In genomic region chr18:79393626-79394401, GRCh38 we compare ENCODE assay signal across 8 cellular contexts. TPM values are rescaled to one million over a fixed set of nuclear protein-coding genes. Genes with fewer than 3 reads are reported as not detected.
A peak's percentile ranks its signal among the peaks of the same experiment; 100 is the strongest.
DNase-seq lines count a peak whose midpoint lies in the region; ATAC-seq and TF ChIP-seq lines count a peak whose summit lies in the region.

No MANE protein-coding gene starts in this region.

- peak overlapping the region; percentile 88 for H3K4me2 ChIP-seq in DND-41 (ENCODE audit: insufficient read depth, low read length)

- H3K36me3 ChIP-seq in DND-41 (ENCODE audit: insufficient read depth, low read length): no peaks in the 10 kb centered on the region
- no peaks in the 10 kb centered on the region for H3K36me3 ChIP-seq in RWPE2 (ENCODE audit: low read depth)
- no peaks in the 10 kb centered on the region for H3K36me3 ChIP-seq in body of pancreas (replicated peaks in 1 of 2; ENCODE audit: insufficient read depth in 1 of 2, low read depth in 2 of 2)

- H3K79me2 ChIP-seq in DND-41 (ENCODE audit: insufficient read depth, low read length): no peaks in the 10 kb centered on the region

- H3K27me3 ChIP-seq in DND-41 (ENCODE audit: insufficient read depth, low read length, poor library complexity) (peaks cover 17% of the 10 kb centered on the region), RWPE2 (ENCODE audit: insufficient read depth, poor library complexity, severe bottlenecking) (peaks cover 19% of the 10 kb centered on the region), body of pancreas (peaks cover 0 to 24% of the 10 kb centered on the region in 2 donors)

- H2AFZ ChIP-seq in DND-41 (ENCODE audit: low read depth, low read length): peak overlapping the region; percentile 62

- TF ChIP-seq CTCF in DND-41 (IDR thresholded peaks at IDR 0.05; ENCODE audit: borderline replicate concordance, extremely low read depth, low read length, poor library complexity, severe bottlenecking): no peak
- TF ChIP-seq CTCF in RWPE2 (IDR thresholded peaks at IDR 0.05; ENCODE audit: poor library complexity, severe bottlenecking): no peak
- TF ChIP-seq CTCF in body of pancreas (IDR thresholded peaks at IDR 0.05): no peak

- H3K9me3 ChIP-seq in DND-41 (ENCODE audit: insufficient read depth, low read length, severe bottlenecking) (no peaks in the 10 kb centered on the region), RWPE2 (ENCODE audit: severe bottlenecking) (no peaks in the 10 kb centered on the region), body of pancreas (no peaks in the 10 kb centered on the region)

- H3K9ac ChIP-seq in DND-41 (ENCODE audit: low read depth, low read length): peak overlapping the region; percentile 58

- peak; percentile 46 for DNase-seq in DND-41
- peak in 58 of 76 experiments; percentile 5 to 76 (median 54) for DNase-seq in HUDEP-2 (lab: John Stamatoyannopoulos, UW; ENCODE audit: unreplicated experiment in 76 of 76)
- peak; percentile 85 for DNase-seq in RWPE2 (ENCODE audit: low spot score)
- peak; percentile 91 to 94 (median 94) for DNase-seq in body of pancreas
- peak; percentile 20 to 53 for DNase-seq in hippocampal formation (lab: John Stamatoyannopoulos, UW)
- peak; percentile 87 for DNase-seq in pulmonary artery endothelial cell (ENCODE audit: low read depth, low spot score)
- no peak for DNase-seq in cerebellar nuclear complex (lab: John Stamatoyannopoulos, UW)
- no peak for DNase-seq in NK-92 treated with Interleukin-12 subunit alpha and Interleukin-12 subunit beta, amount 100 ng/mL, for 24 hours (lab: John Stamatoyannopoulos, UW)

- 0 to 1% methylated on average over 41 to 61 of the region's 67 CpGs for WGBS in body of pancreas, 2 donors

- peak; percentile 48 for ATAC-seq in DND-41 (ENCODE audit: insufficient read depth, low read depth)
- peak; percentile 68 for ATAC-seq in RWPE2 (ENCODE audit: low read depth)
- peak; percentile 89 for ATAC-seq in body of pancreas

- peak in 2 of 3 donors; percentile 43 to 55 for TF ChIP-seq POLR2A in body of pancreas (IDR thresholded peaks at IDR 0.05)

- H4K20me1 ChIP-seq in DND-41 (ENCODE audit: insufficient read depth, low read length): no peaks in the 10 kb centered on the region

- intact Hi-C loops in body of pancreas (cut with DNase I): no loop called here

- H3K4me3 ChIP-seq in DND-41 (ENCODE audit: low read depth in 1 of 2, low read length in 2 of 2) (peak overlapping the region; percentile 29 to 57; a peak in 3 of 4 replicates), RWPE2 (ENCODE audit: severe bottlenecking) (peak overlapping the region; percentile 40), body of pancreas (peak overlapping the region; percentile 1 to 20)

- peak overlapping the region; percentile 20; the same call in 1 of the 2 replicates for H3K27ac ChIP-seq in DND-41 (ENCODE audit: low read length)
- H3K27ac ChIP-seq in RWPE2 (ENCODE audit: poor library complexity, severe bottlenecking): peak overlapping the region; percentile 36
- peak overlapping the region in 3 of 4 donors; percentile 66 to 83 (median 82) for H3K27ac ChIP-seq in body of pancreas

- H3K4me1 ChIP-seq in DND-41 (ENCODE audit: insufficient read depth, low read length) (peaks cover 37% of the 10 kb centered on the region), RWPE2 (ENCODE audit: insufficient read depth, poor library complexity, severe bottlenecking) (no peaks in the 10 kb centered on the region), body of pancreas (peaks cover 30% of the 10 kb centered on the region)

RNA-seq across cellular contexts. Expression of gene NFATC1, which starts 1.9 kb away (rescaled TPM):
- total RNA-seq in body of pancreas: 1 to 10 TPM; 5.2 to 5.9 TPM
- total RNA-seq in pulmonary artery endothelial cell: 4.5 and 6.4 TPM in 2 replicates

Comparison
In these comparisons a context has a peak if more than half of its experiments do, and no peak if none do; other contexts are left out.
1. DNase-seq: peak in DND-41 (single experiment), HUDEP-2 (58 of 76), RWPE2 (single experiment), body of pancreas (4 of 4), hippocampal formation (2 of 2) and pulmonary artery endothelial cell (single experiment); none in cerebellar nuclear complex (0 of 2) and NK-92 treated with Interleukin-12 subunit alpha and Interleukin-12 subunit beta, amount 100 ng/mL, for 24 hours (single experiment).
2. H3K27ac ChIP-seq: peak in every context shown above with its lines; median percentile 82 in body of pancreas; 36 in RWPE2; 20 in DND-41.
3. Peak in every context shown above with its lines, with median percentiles within 50 percentile points of each other: ATAC-seq and H3K4me3 ChIP-seq.